Comparison of ENCODE assay signal across 8 cellular contexts in the genomic region with DNA sequence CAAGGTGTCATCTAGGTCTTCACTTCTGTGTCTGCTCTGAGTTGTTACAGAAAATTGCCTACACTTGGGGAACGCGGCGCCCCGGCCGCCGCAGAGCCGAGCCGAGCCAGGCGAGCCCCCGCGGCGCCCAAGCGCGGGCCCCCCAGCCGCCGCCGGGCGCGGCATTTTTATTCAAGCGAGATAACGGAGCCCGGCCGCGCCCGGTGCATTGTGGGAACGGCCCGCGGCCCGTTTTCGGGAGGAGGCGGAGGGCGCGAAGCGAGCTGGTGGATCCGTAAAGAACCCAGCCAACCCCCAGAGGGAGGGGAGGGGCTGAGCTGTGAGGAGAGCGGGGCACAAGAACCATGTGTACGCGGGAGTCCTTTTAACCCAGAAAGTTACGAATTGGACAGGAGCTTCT.
DNase-seq lines count a peak whose midpoint lies in the region; ATAC-seq and TF ChIP-seq lines count a peak whose summit lies in the region.

No MANE protein-coding gene starts in this region.

- H3K27me3 Mint-ChIP-seq in activated CD8-positive, alpha-beta memory T cell treated with anti-CD3 and anti-CD28 coated beads, Interleukin-2, amount 10 ng/mL, durations not matched to agents 7 days and 5 days = peaks cover 29% of the 10 kb centered on the region
- H3K27me3 Mint-ChIP-seq in activated CD8-positive, alpha-beta T cell treated with anti-CD3 and anti-CD28 coated beads for 36 hours = peaks cover 22% of the 10 kb centered on the region

- no peak for TF ChIP-seq CTCF in activated CD8-positive, alpha-beta T cell treated with anti-CD3 and anti-CD28 coated beads for 36 hours (IDR thresholded peaks at IDR 0.05)

- POLR2A ChIA-PET in activated CD8-positive, alpha-beta T cell treated with anti-CD3 and anti-CD28 coated beads for 36 hours (lab: Charles Lee) = no interaction called here

- no peaks in the 10 kb centered on the region for H3K36me3 Mint-ChIP-seq in activated CD8-positive, alpha-beta memory T cell treated with anti-CD3 and anti-CD28 coated beads, Interleukin-2, amount 10 ng/mL, durations not matched to agents 7 days and 5 days
- no peaks in the 10 kb centered on the region for H3K36me3 Mint-ChIP-seq in activated CD8-positive, alpha-beta T cell treated with anti-CD3 and anti-CD28 coated beads for 36 hours (ENCODE audit: low read depth)

- intact Hi-C loops in activated CD8-positive, alpha-beta T cell treated with anti-CD3 and anti-CD28 coated beads for 36 hours (cut with micrococcal nuclease) = no loop called here

- no peak overlapping the region for H3K4me3 Mint-ChIP-seq in activated CD8-positive, alpha-beta memory T cell treated with anti-CD3 and anti-CD28 coated beads, Interleukin-2, amount 10 ng/mL, durations not matched to agents 7 days and 5 days
- H3K4me3 Mint-ChIP-seq in activated CD8-positive, alpha-beta T cell treated with anti-CD3 and anti-CD28 coated beads for 36 hours = no peak overlapping the region

- CTCF ChIA-PET in activated CD8-positive, alpha-beta memory T cell treated with anti-CD3 and anti-CD28 coated beads, Interleukin-2, amount 10 ng/mL, durations not matched to agents 7 days and 5 days (lab: Charles Lee) = no interaction called here
- CTCF ChIA-PET in activated CD8-positive, alpha-beta T cell treated with anti-CD3 and anti-CD28 coated beads for 36 hours (lab: Charles Lee) = no interaction called here

- H3K4me1 Mint-ChIP-seq in activated CD8-positive, alpha-beta memory T cell treated with anti-CD3 and anti-CD28 coated beads, Interleukin-2, amount 10 ng/mL, durations not matched to agents 7 days and 5 days = no peaks in the 10 kb centered on the region
- no peaks in the 10 kb centered on the region for H3K4me1 Mint-ChIP-seq in activated CD8-positive, alpha-beta T cell treated with anti-CD3 and anti-CD28 coated beads for 36 hours (ENCODE audit: low read depth)

- H3K9me3 Mint-ChIP-seq in activated CD8-positive, alpha-beta memory T cell treated with anti-CD3 and anti-CD28 coated beads, Interleukin-2, amount 10 ng/mL, durations not matched to agents 7 days and 5 days (ENCODE audit: low read depth) = peaks cover 4% of the 10 kb centered on the region
- peaks cover 10% of the 10 kb centered on the region for H3K9me3 Mint-ChIP-seq in activated CD8-positive, alpha-beta T cell treated with anti-CD3 and anti-CD28 coated beads for 36 hours

- DNase-seq in activated CD8-positive, alpha-beta memory T cell treated with anti-CD3 and anti-CD28 coated beads, Interleukin-2, amount 10 ng/mL, durations not matched to agents 7 days and 5 days = peak; percentile 41
- DNase-seq in activated CD8-positive, alpha-beta memory T cell treated with anti-CD3 and anti-CD28 coated beads, Interleukin-2, amount 50 U/mL, for 4 hours = no peak
- DNase-seq in activated CD8-positive, alpha-beta T cell treated with anti-CD3 and anti-CD28 coated beads for 36 hours = peak; percentile 17
- DNase-seq in hepatic stellate cell (ENCODE audit: low spot score) (peak; percentile 9), retina (peak; percentile 71), GF-D8 (lab: John Stamatoyannopoulos, UW) (no peak)

- H3K27ac Mint-ChIP-seq in activated CD8-positive, alpha-beta memory T cell treated with anti-CD3 and anti-CD28 coated beads, Interleukin-2, amount 10 ng/mL, durations not matched to agents 7 days and 5 days = no peak overlapping the region
- H3K27ac Mint-ChIP-seq in activated CD8-positive, alpha-beta T cell treated with anti-CD3 and anti-CD28 coated beads for 36 hours = no peak overlapping the region

- ATAC-seq in activated CD8-positive, alpha-beta memory T cell treated with anti-CD3 and anti-CD28 coated beads, Interleukin-2, amount 10 ng/mL, durations not matched to agents 7 days and 5 days = peak; percentile 23
- peak; percentile 55 for ATAC-seq in activated CD8-positive, alpha-beta T cell treated with anti-CD3 and anti-CD28 coated beads for 36 hours
- ATAC-seq in HG02678 (IDR thresholded peaks at IDR 0.05; ENCODE audit: unreplicated experiment) (no peak), GM18867 (IDR thresholded peaks at IDR 0.05; ENCODE audit: unreplicated experiment) (no peak)

Comparison
In these comparisons a context has a peak if more than half of its experiments do, and no peak if none do; other contexts are left out.
1. DNase-seq: peak in activated CD8-positive, alpha-beta memory T cell treated with anti-CD3 and anti-CD28 coated beads, Interleukin-2, amount 10 ng/mL, durations not matched to agents 7 days and 5 days (single experiment), activated CD8-positive, alpha-beta T cell treated with anti-CD3 and anti-CD28 coated beads for 36 hours (single experiment), hepatic stellate cell (single experiment) and retina (single experiment); none in activated CD8-positive, alpha-beta memory T cell treated with anti-CD3 and anti-CD28 coated beads, Interleukin-2, amount 50 U/mL, for 4 hours (single experiment) and GF-D8 (single experiment).
2. ATAC-seq: peak in activated CD8-positive, alpha-beta memory T cell treated with anti-CD3 and anti-CD28 coated beads, Interleukin-2, amount 10 ng/mL, durations not matched to agents 7 days and 5 days (single experiment) and activated CD8-positive, alpha-beta T cell treated with anti-CD3 and anti-CD28 coated beads for 36 hours (single experiment); none in HG02678 (single experiment) and GM18867 (single experiment).